1 cellular context compared by ENCODE assay signal in genomic region chr13:108270442-108270841, GRCh38.
TF ChIP-seq lines count a peak whose summit lies in the region.

No MANE protein-coding gene starts in this region.

TF ChIP-seq in GM23338, 12 proteins besides CTCF, POLR2A, EP300 and RAD21 (continued from another document):
- TF ChIP-seq NANOG (IDR thresholded peaks at IDR 0.05; ENCODE audit: borderline replicate concordance) (no peak), ZNF114 (CRISPR knock-in tag; IDR thresholded peaks at IDR 0.05) (no peak), JUNB (IDR thresholded peaks at IDR 0.05; ENCODE audit: unreplicated experiment) (no peak)
